24 cellular contexts compared by ENCODE assay signal in the genomic region with DNA sequence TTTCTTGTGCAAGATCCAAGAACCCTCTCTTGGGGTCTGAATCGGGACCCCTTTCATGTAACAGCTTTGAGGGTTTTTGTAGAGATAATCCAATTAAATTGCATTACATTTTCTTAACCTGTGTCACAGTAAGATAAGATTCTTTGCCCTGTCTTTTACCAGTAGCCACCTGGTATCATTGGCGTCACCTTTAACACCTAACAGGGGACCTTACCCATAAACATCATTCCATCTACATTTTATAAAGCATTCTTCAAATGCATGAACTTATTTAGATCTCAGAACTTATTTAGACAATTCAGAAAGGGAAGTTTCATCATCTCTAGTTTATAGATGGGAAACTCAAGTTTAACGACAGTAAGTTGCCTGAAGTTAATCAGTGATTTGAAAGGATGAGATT.
"Had no signal": no experiment of that assay in that cellular context is flagged by ENCODE, and none has a peak within 500 bp of the region (broad histone marks: within the 10 kb centered on the region; RNA-seq: fewer than 3 reads in every experiment).

No MANE protein-coding gene starts in this region.

- H3K9me3 Mint-ChIP-seq: activated CD8-positive, alpha-beta T cell treated with anti-CD3 and anti-CD28 coated beads for 36 hours; brain; memory B cell; nephron progenitor cell; stimulated activated naive CD8-positive, alpha-beta T cell treated with anti-CD3 and anti-CD28 coated beads, Interleukin-15, Interleukin-2, amounts not matched to agents 100 ng/mL and 50 ng/mL, for 24 hours had no signal

- H3K27me3 ChIP-seq: esophagus squamous epithelium, suprapubic skin, upper lobe of left lung had no signal

- ATAC-seq: activated CD4-positive, CD25-positive, alpha-beta regulatory T cell treated with anti-CD3 and anti-CD28 coated beads, Interleukin-2, amount 50 U/mL, for 24 hours; activated CD8-positive, alpha-beta T cell treated with anti-CD3 and anti-CD28 coated beads for 36 hours; activated T-cell treated with anti-CD3 and anti-CD28 coated beads, Interleukin-2, amount 50 U/mL, for 72 hours; left ventricle myocardium superior; right cardiac atrium had no signal

- DNase-seq: activated CD8-positive, alpha-beta memory T cell treated with anti-CD3 and anti-CD28 coated beads, Interleukin-2, amount 50 U/mL, for 4 hours; activated CD8-positive, alpha-beta T cell treated with anti-CD3 and anti-CD28 coated beads for 36 hours; activated gamma-delta T cell treated with Interleukin-2 at 50 U/mL for 16 hours; activated T-cell treated with anti-CD3 and anti-CD28 coated beads, Interleukin-2, amount 50 U/mL, for 72 hours; amygdala; dorsolateral prefrontal cortex; esophagus squamous epithelium; foreskin fibroblast; glutamatergic neuron; kidney glomerular epithelial cell; left ventricle myocardium superior; nephron progenitor cell; occipital lobe; right cardiac atrium; small intestine; T1000; upper lobe of left lung had no signal

- H3K27ac Mint-ChIP-seq: memory B cell, nephron progenitor cell, progenitor cell of endocrine pancreas had no signal

- H3K9me3 ChIP-seq: esophagus squamous epithelium, suprapubic skin, upper lobe of left lung had no signal

- H3K36me3 Mint-ChIP-seq: activated naive CD8-positive, alpha-beta T cell; brain; memory B cell had no signal

- H3K27me3 Mint-ChIP-seq: activated CD8-positive, alpha-beta T cell treated with anti-CD3 and anti-CD28 coated beads for 36 hours; activated naive CD8-positive, alpha-beta T cell; memory B cell; stimulated activated naive CD8-positive, alpha-beta T cell treated with anti-CD3 and anti-CD28 coated beads, Interleukin-15, Interleukin-2, amounts not matched to agents 100 ng/mL and 50 ng/mL, for 24 hours had no signal

- H3K27ac ChIP-seq: dorsolateral prefrontal cortex, esophagus squamous epithelium, suprapubic skin, upper lobe of left lung had no signal

- H3K4me3 ChIP-seq: dorsolateral prefrontal cortex, esophagus squamous epithelium, suprapubic skin, upper lobe of left lung had no signal

- H3K36me3 ChIP-seq: esophagus squamous epithelium, suprapubic skin, upper lobe of left lung had no signal

- H3K4me3 Mint-ChIP-seq: activated CD8-positive, alpha-beta T cell treated with anti-CD3 and anti-CD28 coated beads for 36 hours; activated naive CD8-positive, alpha-beta T cell; brain; memory B cell; nephron progenitor cell; stimulated activated naive CD8-positive, alpha-beta T cell treated with anti-CD3 and anti-CD28 coated beads, Interleukin-15, Interleukin-2, amounts not matched to agents 100 ng/mL and 50 ng/mL, for 24 hours had no signal
